In the genomic region with DNA sequence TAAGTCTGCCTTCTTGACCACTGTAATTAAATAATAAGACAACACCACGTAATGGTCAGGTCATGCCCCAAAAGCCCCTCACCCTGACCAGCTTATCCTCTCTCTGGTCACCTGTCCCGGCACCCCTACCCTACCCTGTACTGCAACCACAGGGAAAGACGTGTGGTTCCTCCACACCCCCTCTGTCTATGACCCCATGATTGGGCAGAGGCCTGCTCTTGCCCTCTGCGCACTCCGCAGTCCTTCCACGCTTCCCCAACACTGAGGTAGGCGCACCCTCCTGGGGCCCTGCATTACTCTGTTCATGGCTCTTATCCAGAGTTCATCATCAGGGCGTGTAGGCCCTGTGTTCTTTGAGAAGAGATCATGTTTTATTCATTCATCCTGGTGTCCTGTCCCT, we compare ENCODE assay signal across 18 cellular contexts. TPM values are rescaled to one million over a fixed set of nuclear protein-coding genes. Genes with fewer than 3 reads are reported as not detected.
DNase-seq lines count a peak whose midpoint lies in the region; ATAC-seq and TF ChIP-seq lines count a peak whose summit lies in the region.
"Had no signal": no experiment of that assay in that cellular context is flagged by ENCODE, and none has a peak within 500 bp of the region (broad histone marks: within the 10 kb centered on the region; RNA-seq: fewer than 3 reads in every experiment).

No MANE protein-coding gene starts in this region.

- H2BK5ac ChIP-seq in IMR-90 (ENCODE audit: low read depth, low read length, poor library complexity, severe bottlenecking): peak overlapping the region; percentile 3

- H4K91ac ChIP-seq in IMR-90 (ENCODE audit: insufficient read depth, low read depth, low read length): peak overlapping the region; percentile 23

- H3K23ac ChIP-seq in IMR-90 (ENCODE audit: low read depth, low read length): no peak overlapping the region; the same call in 1 of the 2 replicates

- peak overlapping the region; percentile 66 for H2AK5ac ChIP-seq in IMR-90 (ENCODE audit: low read depth, low read length)

- peak overlapping the region; percentile 58 to 70 (median 62) for H3K27ac Mint-ChIP-seq in nephron
- H3K27ac Mint-ChIP-seq: CD4-positive, alpha-beta memory T cell had no signal

- no peaks in the 10 kb centered on the region for H3K27me3 Mint-ChIP-seq in nephron (ENCODE audit: low read depth)

- no peak for DNase-seq in IMR-90
- DNase-seq in colonic mucosa: no peak
- no peak for DNase-seq in stomach
- no peak for DNase-seq in left colon
- no peak for DNase-seq in NCI-H510A (lab: John Stamatoyannopoulos, UW)
- DNase-seq: activated CD4-positive, alpha-beta T cell treated with anti-CD3 and anti-CD28 coated beads, Interleukin-2, amount 50 U/mL, for 4 hours; CD4-positive, alpha-beta memory T cell; DMS53; GOT3; NCI-H1417 treated with DMSO at 0.1 percent for 48 hours; NCI-H526; stimulated activated CD4-positive, alpha-beta T cell treated with anti-CD3 and anti-CD28 coated beads, Interleukin-1b, Interleukin-23, amount 100 ng/mL, for 48 hours; stimulated activated naive CD8-positive, alpha-beta T cell treated with anti-CD3 and anti-CD28 coated beads, Interleukin-15, Interleukin-2, amounts not matched to agents 100 U/mL and 50 U/mL, for 24 hours had no signal

- H3K9me3 ChIP-seq in IMR-90 (ENCODE audit: control insufficient read depth, insufficient read depth, low read length) (no peaks in the 10 kb centered on the region), colonic mucosa (no peaks in the 10 kb centered on the region), stomach (no peaks in the 10 kb centered on the region)
- H3K9me3 ChIP-seq: neutrophil had no signal

- no TSS peak for BruUV-seq in IMR-90 (replicated peaks; lab: Mats Ljungman, UMichigan)

- no peaks in the 10 kb centered on the region for H3K36me3 Mint-ChIP-seq in nephron (ENCODE audit: low read depth)
- H3K36me3 Mint-ChIP-seq: CD4-positive, alpha-beta memory T cell had no signal

- no peak overlapping the region for H3K27ac ChIP-seq in IMR-90 (ENCODE audit: insufficient read depth, low read length)
- peak overlapping the region; percentile 88 for H3K27ac ChIP-seq in colonic mucosa
- H3K27ac ChIP-seq in stomach: peak overlapping the region in 4 of 5 donors; percentile 67 to 85 (median 76)
- H3K27ac ChIP-seq: neutrophil, VCaP had no signal

- H3K4me3 Mint-ChIP-seq in nephron: peak overlapping the region in 1 of 3 experiments; percentile 40
- H3K4me3 Mint-ChIP-seq: CD4-positive, alpha-beta memory T cell had no signal

- H3K4me1 ChIP-seq in IMR-90 (ENCODE audit: control insufficient read depth, insufficient read depth, low read length) (peaks cover 44% of the 10 kb centered on the region), colonic mucosa (peaks cover 12% of the 10 kb centered on the region), stomach (peaks cover 18 to 83% (median 61%) of the 10 kb centered on the region in 4 donors)

- no peaks in the 10 kb centered on the region for H4K20me1 ChIP-seq in IMR-90 (ENCODE audit: insufficient read depth, low read length)

- in situ Hi-C loops in IMR-90 (cut with MboI; ENCODE audit: low sequenced_read_pairs): no loop called here

- no peak overlapping the region for H3K18ac ChIP-seq in IMR-90 (ENCODE audit: low read depth, low read length)

- H2BK15ac ChIP-seq in IMR-90 (ENCODE audit: low read depth, low read length): peak overlapping the region; percentile 32; the same call in 1 of the 3 replicates

- H3K79me1 ChIP-seq in IMR-90 (ENCODE audit: low read depth in 1 of 2, low read length in 2 of 2): peaks cover 38 to 90% of the 10 kb centered on the region in 2 experiments

- H4K5ac ChIP-seq in IMR-90 (ENCODE audit: low read depth, low read length): no peak overlapping the region

- TF ChIP-seq CTCF in IMR-90 (conservative IDR thresholded peaks at IDR 0.05; ENCODE audit: low read depth, low read length) (no peak), colonic mucosa (IDR thresholded peaks at IDR 0.05) (no peak), nephron (IDR thresholded peaks at IDR 0.05; ENCODE audit: unreplicated experiment in 3 of 3) (no peak), stomach (IDR thresholded peaks at IDR 0.05) (no peak)

- H3K36me3 ChIP-seq in IMR-90 (ENCODE audit: control insufficient read depth, insufficient read depth, low read length) (peaks cover 3% of the 10 kb centered on the region; the same call in 1 of the 2 replicates), colonic mucosa (no peaks in the 10 kb centered on the region), stomach (no peaks in the 10 kb centered on the region)

- no peak overlapping the region for H2AK9ac ChIP-seq in IMR-90 (replicated peaks; ENCODE audit: low read depth, low read length, poor library complexity)

- peak overlapping the region; percentile 69; the same call in 1 of the 2 replicates for H3K4ac ChIP-seq in IMR-90 (ENCODE audit: low read depth, low read length)

- TF ChIP-seq POLR2A in IMR-90 (IDR thresholded peaks at IDR 0.05; ENCODE audit: low read depth, low read length): no peak
- TF ChIP-seq POLR2A in stomach (IDR thresholded peaks at IDR 0.05): no peak

- no peak overlapping the region for H3K14ac ChIP-seq in IMR-90 (replicated peaks; ENCODE audit: low read depth, low read length)

- no peak overlapping the region for H3K56ac ChIP-seq in IMR-90 (ENCODE audit: extremely low read depth, insufficient read depth, low read length)

- H2BK120ac ChIP-seq in IMR-90 (ENCODE audit: low read depth, low read length): peak overlapping the region; percentile 37; the same call in 1 of the 2 replicates

- peaks cover 88% of the 10 kb centered on the region for H3K4me1 Mint-ChIP-seq in nephron

- H4K8ac ChIP-seq in IMR-90 (ENCODE audit: low read depth in 2 of 2, low read length in 2 of 2): peak overlapping the region in 1 of 2 experiments; percentile 27; a peak in 1 of 4 replicates

- no peaks in the 10 kb centered on the region for H3K27me3 ChIP-seq in IMR-90 (ENCODE audit: control insufficient read depth, insufficient read depth, low read length)
- no peaks in the 10 kb centered on the region for H3K27me3 ChIP-seq in colonic mucosa
- H3K27me3 ChIP-seq in stomach: no peaks in the 10 kb centered on the region
- H3K27me3 ChIP-seq: neutrophil had no signal

- peaks cover 39% of the 10 kb centered on the region for H3K9me1 ChIP-seq in IMR-90 (ENCODE audit: insufficient read depth, low read length)

- intact Hi-C loops in IMR-90 (cut with micrococcal nuclease) (no loop called here), colonic mucosa (cut with DNase I) (loop anchor here (5.0 kb wide), 1 partner anchor 39 kb away; no protein-coding TSS in a partner anchor), stomach (cut with DNase I; ENCODE audit: low total_unique reads) (no loop called here), left colon (cut with DNase I, micrococcal nuclease) (no loop called here)

- no peak overlapping the region for H3K4me3 ChIP-seq in IMR-90 (ENCODE audit: insufficient read depth, low read depth, low read length)
- no peak overlapping the region for H3K4me3 ChIP-seq in colonic mucosa
- H3K4me3 ChIP-seq in stomach: no peak overlapping the region
- H3K4me3 ChIP-seq: GM12878 had no signal

- POLR2A ChIA-PET in IMR-90 (lab: Charles Lee; ENCODE audit: unreplicated experiment): no interaction called here

- no peak overlapping the region for H2BK20ac ChIP-seq in IMR-90 (ENCODE audit: low read depth, low read length)

- H3K9ac ChIP-seq in IMR-90 (ENCODE audit: low read depth, low read length): no peak overlapping the region
- H3K9ac ChIP-seq in colonic mucosa (ENCODE audit: low read depth in 2 of 2, low read length in 2 of 2): no peak overlapping the region

- 94% methylated on average over 5 of the region's 8 CpGs; no CpG with 5 or more reads in 1 of the 2 experiments for WGBS in IMR-90 (ENCODE audit: extremely low coverage in 2 of 2, insufficient read length in 1 of 2), 2 experiments
- 85 to 90% (median 88%) methylated on average over 8 of the region's 8 CpGs for WGBS in stomach, 5 donors

- H2AFZ ChIP-seq in IMR-90 (replicated peaks; ENCODE audit: low read length, poor library complexity): no peak overlapping the region

- ATAC-seq in IMR-90 (ENCODE audit: low read depth) (no peak), left colon (no peak), GM21619 (IDR thresholded peaks at IDR 0.05; ENCODE audit: unreplicated experiment) (no peak)
- ATAC-seq: GM12878; stimulated activated naive CD8-positive, alpha-beta T cell treated with anti-CD3 and anti-CD28 coated beads, Interleukin-15, Interleukin-2, amounts not matched to agents 100 U/mL and 50 U/mL, for 24 hours had no signal

- dilution Hi-C loops in IMR-90 (cut with HindIII; ENCODE audit: low sequenced_read_pairs, unreplicated experiment): no loop called here

- no peak for TF ChIP-seq RAD21 in IMR-90 (IDR thresholded peaks at IDR 0.05; ENCODE audit: low read length)

- CTCF ChIA-PET in IMR-90 (lab: Yijun Ruan, JAX): no interaction called here

- H3K4me2 ChIP-seq in IMR-90 (ENCODE audit: low read depth, low read length): no peak overlapping the region

- H3K9me3 Mint-ChIP-seq in nephron: no peaks in the 10 kb centered on the region
- H3K9me3 Mint-ChIP-seq: CD4-positive, alpha-beta memory T cell had no signal

- no peak for TF ChIP-seq EP300 in stomach (IDR thresholded peaks at IDR 0.05)

TF ChIP-seq in IMR-90, 13 proteins besides CTCF, POLR2A, EP300 and RAD21 (continues in another document):
- TF ChIP-seq FOS (IDR thresholded peaks at IDR 0.05; ENCODE audit: low read depth, low read length) (no peak), MAZ (IDR thresholded peaks at IDR 0.05; ENCODE audit: borderline replicate concordance, low read depth, low read length) (no peak), RFX5 (IDR thresholded peaks at IDR 0.05; ENCODE audit: low read depth, low read length) (no peak), MXI1 (IDR thresholded peaks at IDR 0.05; ENCODE audit: borderline replicate concordance, low read depth, low read length) (no peak), CEBPB (IDR thresholded peaks at IDR 0.05; ENCODE audit: low read depth, low read length) (no peak), BHLHE40 (IDR thresholded peaks at IDR 0.05; ENCODE audit: low read depth, low read length) (no peak)
- TF ChIP-seq, protein P1, sequence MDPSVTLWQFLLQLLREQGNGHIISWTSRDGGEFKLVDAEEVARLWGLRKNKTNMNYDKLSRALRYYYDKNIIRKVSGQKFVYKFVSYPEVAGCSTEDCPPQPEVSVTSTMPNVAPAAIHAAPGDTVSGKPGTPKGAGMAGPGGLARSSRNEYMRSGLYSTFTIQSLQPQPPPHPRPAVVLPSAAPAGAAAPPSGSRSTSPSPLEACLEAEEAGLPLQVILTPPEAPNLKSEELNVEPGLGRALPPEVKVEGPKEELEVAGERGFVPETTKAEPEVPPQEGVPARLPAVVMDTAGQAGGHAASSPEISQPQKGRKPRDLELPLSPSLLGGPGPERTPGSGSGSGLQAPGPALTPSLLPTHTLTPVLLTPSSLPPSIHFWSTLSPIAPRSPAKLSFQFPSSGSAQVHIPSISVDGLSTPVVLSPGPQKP (IDR thresholded peaks at IDR 0.05; ENCODE audit: borderline replicate concordance, low read depth, low read length): no peak

RNA-seq across cellular contexts. Expression of a gene that starts 33.9 kb away (rescaled TPM):
- total RNA-seq in IMR-90 (2012; rRNA removed): 23.6 and 23.7 TPM in 2 replicates
- 59.9 and 60.6 TPM in 2 replicates for polyA plus RNA-seq in IMR-90 (2012; rRNA removed)
- polyA plus RNA-seq in IMR-90 (2012; cell fraction: cytosol; rRNA removed): 33.0 and 76.1 TPM in 2 replicates
- 37.3 and 45.7 TPM in 2 replicates for polyA plus RNA-seq in IMR-90 (2012; cell fraction: nucleus; rRNA removed; ENCODE audit: low replicate concordance)
- total RNA-seq in colonic mucosa: 100 to 1,000 TPM; 123 to 200 TPM
- 100 to 1,000 TPM in 1 of 5 donors, 10 to 100 TPM in 4; 10.5 to 118 (median 55.1) TPM for total RNA-seq in stomach
- 10 to 100 TPM; 17.3 to 50.9 (median 25.0) TPM for polyA plus RNA-seq in stomach
- 100 to 1,000 TPM; 271 to 338 TPM for total RNA-seq in left colon
